Comparison of ENCODE assay signal across 16 cellular contexts in genomic region chr14:70087380-70087697, GRCh38.
DNase-seq lines count a peak whose midpoint lies in the region; ATAC-seq, FAIRE-seq and TF ChIP-seq lines count a peak whose summit lies in the region.
"Had no signal": no experiment of that assay in that cellular context is flagged by ENCODE, and none has a peak within 500 bp of the region (broad histone marks: within the 10 kb centered on the region; RNA-seq: fewer than 3 reads in every experiment).

No MANE protein-coding gene starts in this region.

- H3K4me3 ChIP-seq in OCI-LY7 (ENCODE audit: low read depth, low read length, poor library complexity, severe bottlenecking) (no peak overlapping the region), RWPE2 (ENCODE audit: severe bottlenecking) (no peak overlapping the region), right cardiac atrium (ENCODE audit: low read length) (no peak overlapping the region)
- H3K4me3 ChIP-seq: A549; BLaER1 treated with 17β-estradiol and CSF1 and Interleukin-3, amounts not matched to agents 10 nM and 100 nM; GM23248; HAP-1 had no signal

- no peaks in the 10 kb centered on the region for H3K36me3 ChIP-seq in OCI-LY7 (ENCODE audit: insufficient read depth, low read length)
- no peaks in the 10 kb centered on the region for H3K36me3 ChIP-seq in RWPE2 (ENCODE audit: low read depth)
- H3K36me3 ChIP-seq: BLaER1 treated with 17β-estradiol and CSF1 and Interleukin-3, amounts not matched to agents 10 nM and 100 nM; HAP-1 had no signal

- H3K9me3 ChIP-seq in OCI-LY7 (ENCODE audit: low read length) (no peaks in the 10 kb centered on the region), RWPE2 (ENCODE audit: severe bottlenecking) (no peaks in the 10 kb centered on the region), right cardiac atrium (ENCODE audit: control insufficient read depth, low read length) (no peaks in the 10 kb centered on the region)
- H3K9me3 ChIP-seq: A549; BLaER1 treated with 17β-estradiol and CSF1 and Interleukin-3, amounts not matched to agents 10 nM and 100 nM; Caco-2; HAP-1 had no signal

- no peaks in the 10 kb centered on the region for H3K9me2 ChIP-seq in OCI-LY7 (ENCODE audit: insufficient read depth, low read length)

- no peak overlapping the region for H3K4me2 ChIP-seq in OCI-LY7 (ENCODE audit: low read length)
- H3K4me2 ChIP-seq: A549; BLaER1 treated with 17β-estradiol and CSF1 and Interleukin-3, amounts not matched to agents 10 nM and 100 nM had no signal

- ATAC-seq in RWPE2 (ENCODE audit: low read depth): no peak
- ATAC-seq in right cardiac atrium: no peak
- ATAC-seq in HG02571 (IDR thresholded peaks at IDR 0.05; ENCODE audit: unreplicated experiment): no peak

- peaks cover 3% of the 10 kb centered on the region for H3K4me1 Mint-ChIP-seq in CD14-positive monocyte

- TF ChIP-seq CTCF in CD14-positive monocyte (IDR thresholded peaks at IDR 0.05): peak; percentile 5
- TF ChIP-seq CTCF in OCI-LY7 (conservative IDR thresholded peaks at IDR 0.05; ENCODE audit: low read length): peak; percentile 34; the same call in 1 of the 2 replicates
- TF ChIP-seq CTCF in RWPE2 (IDR thresholded peaks at IDR 0.05; ENCODE audit: poor library complexity, severe bottlenecking): peak; percentile 52

- H3K27me3 ChIP-seq in RWPE2 (ENCODE audit: insufficient read depth, poor library complexity, severe bottlenecking): peaks cover 26% of the 10 kb centered on the region
- H3K27me3 ChIP-seq in right cardiac atrium (ENCODE audit: control insufficient read depth, insufficient read depth): peaks cover 2% of the 10 kb centered on the region
- H3K27me3 ChIP-seq: BLaER1 treated with 17β-estradiol and CSF1 and Interleukin-3, amounts not matched to agents 10 nM and 100 nM had no signal

- FAIRE-seq in urothelium cell line (lab: Jason Lieb, UNC): no peak
- FAIRE-seq: D721Med, G401.6 had no signal

- no peak overlapping the region for H3K4me3 Mint-ChIP-seq in CD14-positive monocyte
- H3K4me3 Mint-ChIP-seq: CD4-positive, alpha-beta T cell; IgD-negative memory B cell had no signal

- no peaks in the 10 kb centered on the region for H3K79me2 ChIP-seq in OCI-LY7 (ENCODE audit: insufficient read depth, low read depth, low read length)

- no peaks in the 10 kb centered on the region for H3K36me3 Mint-ChIP-seq in CD14-positive monocyte
- H3K36me3 Mint-ChIP-seq: IgD-negative memory B cell had no signal

- peaks cover 2 to 6% (median 5%) of the 10 kb centered on the region in 3 donors for H3K27me3 Mint-ChIP-seq in CD14-positive monocyte (ENCODE audit: low read depth in 3 of 3)

- CTCF ChIA-PET in OCI-LY7 (lab: Charles Lee; ENCODE audit: unreplicated experiment): no interaction called here

- DNase-seq in CD14-positive monocyte (ENCODE audit: low spot score) (no peak), OCI-LY7 (ENCODE audit: low spot score) (no peak), RWPE2 (ENCODE audit: low spot score) (no peak), urothelium cell line (ENCODE audit: low spot score) (no peak), right cardiac atrium (no peak), NCI-H1436 (lab: John Stamatoyannopoulos, UW) (no peak)
- DNase-seq: CD4-positive, alpha-beta T cell had no signal

- 8% methylated on average over 2 of the region's 2 CpGs for WGBS in right cardiac atrium

- no peak overlapping the region for H3K27ac Mint-ChIP-seq in CD14-positive monocyte
- H3K27ac Mint-ChIP-seq: CD4-positive, alpha-beta T cell; IgD-negative memory B cell had no signal

- peaks cover 0 to 4% (median 0%) of the 10 kb centered on the region in 7 donors for H3K9me3 Mint-ChIP-seq in CD14-positive monocyte
- H3K9me3 Mint-ChIP-seq: CD4-positive, alpha-beta T cell had no signal

- H2AFZ ChIP-seq in OCI-LY7 (ENCODE audit: low read length): no peak overlapping the region
- H2AFZ ChIP-seq: GM23248 had no signal

- H4K20me1 ChIP-seq in OCI-LY7 (ENCODE audit: insufficient read depth, low read length): no peaks in the 10 kb centered on the region
- H4K20me1 ChIP-seq: BLaER1 treated with 17β-estradiol and CSF1 and Interleukin-3, amounts not matched to agents 10 nM and 100 nM had no signal

- POLR2A ChIA-PET in OCI-LY7 (lab: Charles Lee): interaction anchor here (0.5 to 0.6 kb wide), 2 partner anchors 336 to 677 kb away, joined by 3 read pairs; no protein-coding TSS in a partner anchor

- no TSS peak for BruUV-seq in OCI-LY7 (replicated peaks; lab: Mats Ljungman, UMichigan)

- H3K4me1 ChIP-seq in OCI-LY7 (ENCODE audit: insufficient read depth, low read length, poor library complexity, severe bottlenecking) (no peaks in the 10 kb centered on the region), RWPE2 (ENCODE audit: insufficient read depth, poor library complexity, severe bottlenecking) (no peaks in the 10 kb centered on the region), right cardiac atrium (ENCODE audit: control insufficient read depth, insufficient read depth, low read length) (no peaks in the 10 kb centered on the region)
- H3K4me1 ChIP-seq: A549; BLaER1 treated with 17β-estradiol and CSF1 and Interleukin-3, amounts not matched to agents 10 nM and 100 nM; HAP-1 had no signal

- no peak overlapping the region for H3K27ac ChIP-seq in OCI-LY7 (ENCODE audit: low read depth, low read length, poor library complexity, severe bottlenecking)
- H3K27ac ChIP-seq in RWPE2 (ENCODE audit: poor library complexity, severe bottlenecking): no peak overlapping the region
- H3K27ac ChIP-seq in right cardiac atrium (ENCODE audit: low read length): no peak overlapping the region
- H3K27ac ChIP-seq: A549; BLaER1 treated with 17β-estradiol and CSF1 and Interleukin-3, amounts not matched to agents 10 nM and 100 nM; GM23248 had no signal

- intact Hi-C loops in CD14-positive monocyte (cut with micrococcal nuclease) (no loop called here), OCI-LY7 (cut with micrococcal nuclease; ENCODE audit: unreplicated experiment) (loop anchor here (5.0 kb wide), 1 partner anchor 730 kb away; no protein-coding TSS in a partner anchor), right cardiac atrium (cut with DNase I) (loop anchor here in 1 of 4 donors (5.0 kb wide), 1 partner anchor 230 kb away; no protein-coding TSS in a partner anchor)
